1 cellular context compared by ENCODE assay signal in genomic region chr20:49184084-49184501, GRCh38.
TF ChIP-seq lines count a peak whose summit lies in the region.

No MANE protein-coding gene starts in this region.

TF ChIP-seq in GM12878, 131 proteins besides CTCF, POLR2A, EP300 and RAD21:
- TF ChIP-seq BHLHE40 (IDR thresholded peaks at IDR 0.05; ENCODE audit: borderline replicate concordance in 1 of 2, low read depth in 2 of 2, low read length in 1 of 2), result peak; percentile 55 to 77; a peak in 3 of 4 replicates
